Comparison of ENCODE assay signal across 13 cellular contexts in genomic region chr17:82282239-82283207, GRCh38. TPM values are rescaled to one million over a fixed set of nuclear protein-coding genes. Genes with fewer than 3 reads are reported as not detected.
DNase-seq lines count a peak whose midpoint lies in the region; ATAC-seq, FAIRE-seq and TF ChIP-seq lines count a peak whose summit lies in the region.
"Had no signal": no experiment of that assay in that cellular context is flagged by ENCODE, and none has a peak within 500 bp of the region (broad histone marks: within the 10 kb centered on the region; RNA-seq: fewer than 3 reads in every experiment).

No MANE protein-coding gene starts in this region.

- H3K9ac ChIP-seq in astrocyte (ENCODE audit: low read length), result peak overlapping the region; percentile 4
- no peak overlapping the region for H3K9ac ChIP-seq in HepG2 (ENCODE audit: insufficient read depth, low read depth, low read length)

- DNase-seq in HT-29 (ENCODE audit: low spot score) (peak; percentile 26), astrocyte (ENCODE audit: low read depth) (no peak), HepG2 (ENCODE audit: low spot score) (no peak), suprapubic skin (ENCODE audit: low spot score in 2 of 2) (no peak), glutamatergic neuron (no peak), GOT3 (lab: John Stamatoyannopoulos, UW) (no peak), ecto neural progenitor cell (ENCODE audit: low spot score) (no peak)
- DNase-seq: NCI-H187 treated with DMSO at 0.1 percent for 48 hours, NCI-H524 treated with DMSO at 0.1 percent for 48 hours had no signal

- H3K4me1 Mint-ChIP-seq in astrocyte (ENCODE audit: low read depth, unreplicated experiment) (peaks cover 3% of the 10 kb centered on the region), glutamatergic neuron (ENCODE audit: low read depth, unreplicated experiment) (peaks cover 8% of the 10 kb centered on the region)

- H3K9me3 Mint-ChIP-seq in astrocyte (ENCODE audit: unreplicated experiment) (no peaks in the 10 kb centered on the region), glutamatergic neuron (ENCODE audit: unreplicated experiment) (peaks cover 2% of the 10 kb centered on the region)
- H3K9me3 Mint-ChIP-seq: memory B cell, T-cell had no signal

- H3K9me3 ChIP-seq in astrocyte (ENCODE audit: insufficient read depth, low read depth, low read length) (peaks cover 5% of the 10 kb centered on the region), HepG2 (ENCODE audit: low read length) (no peaks in the 10 kb centered on the region), suprapubic skin (no peaks in the 10 kb centered on the region)

- TF ChIP-seq CTCF in astrocyte (IDR thresholded peaks at IDR 0.05; ENCODE audit: insufficient read depth, low read depth, low read length), result no peak
- no peak for TF ChIP-seq CTCF in HepG2 (CRISPR knock-in tag; IDR thresholded peaks at IDR 0.05)
- no peak for TF ChIP-seq CTCF in suprapubic skin (IDR thresholded peaks at IDR 0.05)
- no peak for TF ChIP-seq CTCF in glutamatergic neuron (IDR thresholded peaks at IDR 0.05; ENCODE audit: partially characterized antibody, unreplicated experiment)

- H4K20me1 ChIP-seq in astrocyte (ENCODE audit: insufficient read depth, low read length), result peaks cover 8% of the 10 kb centered on the region
- no peaks in the 10 kb centered on the region for H4K20me1 ChIP-seq in HepG2 (ENCODE audit: insufficient read depth, low read length)

- FAIRE-seq in astrocyte (lab: Jason Lieb, UNC), result no peak
- no peak for FAIRE-seq in HepG2 (lab: Jason Lieb, UNC)

- no peaks in the 10 kb centered on the region for H3K79me2 ChIP-seq in astrocyte (ENCODE audit: insufficient read depth, low read length)
- no peaks in the 10 kb centered on the region for H3K79me2 ChIP-seq in HepG2 (ENCODE audit: insufficient read depth, low read length)

- BruUV-seq in HepG2 (replicated peaks; lab: Mats Ljungman, UMichigan), result no TSS peak

- peak overlapping the region; percentile 56 for H3K4me2 ChIP-seq in astrocyte (ENCODE audit: low read length)
- H3K4me2 ChIP-seq in HepG2 (ENCODE audit: low read depth, low read length), result peak overlapping the region; percentile 54

- ATAC-seq in HepG2, result peak; percentile 24

- no peaks in the 10 kb centered on the region for H3K27me3 ChIP-seq in astrocyte (ENCODE audit: insufficient read depth, low read length)
- H3K27me3 ChIP-seq in HepG2 (ENCODE audit: control insufficient read depth in 1 of 2, insufficient read depth in 2 of 2, low read length in 2 of 2), result peaks cover 2 to 14% of the 10 kb centered on the region in 2 experiments; a peak in 4 of 5 replicates
- no peaks in the 10 kb centered on the region for H3K27me3 ChIP-seq in suprapubic skin

- H2AFZ ChIP-seq in astrocyte (ENCODE audit: low read depth, low read length) (no peak overlapping the region), HepG2 (ENCODE audit: low read length) (no peak overlapping the region)

- POLR2A ChIA-PET in HepG2 (lab: Yijun Ruan, JAX), result interaction anchor here (0.8 to 4.4 kb wide), 8 partner anchors 8 to 43 kb away, joined by 3 to 46 read pairs (median 8); partner anchors contain the start of genes CD7 and CSNK1D

- H3K4me1 ChIP-seq in astrocyte (ENCODE audit: insufficient read depth, low read length) (peaks cover 26% of the 10 kb centered on the region), HepG2 (ENCODE audit: insufficient read depth, low read length) (peaks cover 62% of the 10 kb centered on the region), suprapubic skin (peaks cover 23% of the 10 kb centered on the region)

- H3K27me3 Mint-ChIP-seq in astrocyte (ENCODE audit: low read depth, unreplicated experiment) (no peaks in the 10 kb centered on the region), glutamatergic neuron (ENCODE audit: unreplicated experiment) (peaks cover 2% of the 10 kb centered on the region)
- H3K27me3 Mint-ChIP-seq: T-cell had no signal

- H3K27ac Mint-ChIP-seq in astrocyte (ENCODE audit: unreplicated experiment) (no peak overlapping the region), glutamatergic neuron (ENCODE audit: unreplicated experiment) (no peak overlapping the region)
- H3K27ac Mint-ChIP-seq: memory B cell had no signal

- no peaks in the 10 kb centered on the region for H3K36me3 ChIP-seq in astrocyte (ENCODE audit: insufficient read depth, low read length)
- no peaks in the 10 kb centered on the region for H3K36me3 ChIP-seq in HepG2 (replicated peaks in 1 of 2; ENCODE audit: control insufficient read depth in 1 of 2, insufficient read depth in 2 of 2, low read length in 2 of 2)
- no peaks in the 10 kb centered on the region for H3K36me3 ChIP-seq in suprapubic skin

- no peak for TF ChIP-seq EP300 in HepG2 (IDR thresholded peaks at IDR 0.05; ENCODE audit: low read depth in 2 of 2, low read length in 2 of 2)
- TF ChIP-seq EP300 in HepG2 (CRISPR knock-in tag; IDR thresholded peaks at IDR 0.05; ENCODE audit: borderline replicate concordance), result no peak
- no peak for TF ChIP-seq EP300 in suprapubic skin (IDR thresholded peaks at IDR 0.05)

- H3K36me3 Mint-ChIP-seq in astrocyte (ENCODE audit: low read depth, unreplicated experiment), result peaks cover 4% of the 10 kb centered on the region
- no peaks in the 10 kb centered on the region for H3K36me3 Mint-ChIP-seq in glutamatergic neuron (ENCODE audit: unreplicated experiment)
- H3K36me3 Mint-ChIP-seq: memory B cell, T-cell had no signal

- in situ Hi-C loops in HepG2 (cut with HindIII; ENCODE audit: extremely low pct_ligation_motif_present, low pct_unique_long_range_greater_than_20kb), result no loop called here

- H3K4me3 ChIP-seq in astrocyte (ENCODE audit: insufficient read depth, low read depth, low read length) (no peak overlapping the region), HepG2 (replicated peaks in 1 of 3; ENCODE audit: insufficient read depth in 1 of 3, low read depth in 2 of 3, low read length in 3 of 3) (peak overlapping the region in 1 of 3 experiments; percentile 47; a peak in 1 of 6 replicates), suprapubic skin (no peak overlapping the region)
- H3K4me3 ChIP-seq: coronary artery had no signal

- 45% methylated on average over 18 of the region's 25 CpGs for WGBS in HepG2 (ENCODE audit: low lambda C conversion rate)
- 70% methylated on average over 5 of the region's 25 CpGs for WGBS in suprapubic skin

- H3K4me3 Mint-ChIP-seq in astrocyte (ENCODE audit: unreplicated experiment) (no peak overlapping the region), glutamatergic neuron (ENCODE audit: unreplicated experiment) (no peak overlapping the region)
- H3K4me3 Mint-ChIP-seq: memory B cell, T-cell had no signal

- TF ChIP-seq RAD21 in HepG2 (CRISPR knock-in tag; IDR thresholded peaks at IDR 0.05), result no peak

- no peak overlapping the region for H3K27ac ChIP-seq in astrocyte (ENCODE audit: low read depth, low read length)
- H3K27ac ChIP-seq in HepG2 (ENCODE audit: extremely low read length, insufficient read depth, low read length), result no peak overlapping the region
- peak overlapping the region; percentile 45 for H3K27ac ChIP-seq in suprapubic skin
- H3K27ac ChIP-seq: coronary artery had no signal

- intact Hi-C loops in HepG2 (cut with micrococcal nuclease; ENCODE audit: unreplicated experiment), result no loop called here

- CTCF ChIA-PET in HepG2 (lab: Yijun Ruan, JAX; ENCODE audit: low intra/inter-chr PET ratio, low total read pairs), result no interaction called here

- TF ChIP-seq POLR2A in HepG2 (IDR thresholded peaks at IDR 0.05; ENCODE audit: insufficient read depth in 1 of 2, low read depth in 2 of 2, low read length in 2 of 2), result no peak
- TF ChIP-seq POLR2A in suprapubic skin (IDR thresholded peaks at IDR 0.05), result no peak

RNA-seq across cellular contexts. Expression of gene CSNK1D, which starts 9.0 kb away (rescaled TPM):
- total RNA-seq in HT-29 (2014; rRNA removed; shearing (Covaris generic)), result 47.8 and 60.4 TPM in 2 replicates
- total RNA-seq in astrocyte (146 and 153 TPM in 2 replicates), HepG2 (2016; rRNA removed; fragmentation: Illumina TruSeq; extraction: Trizol) (28.4 and 31.5 TPM in 2 replicates), suprapubic skin (100 to 1,000 TPM in 1 of 4 donors, 10 to 100 TPM in 3; 52.3 to 142 (median 58.8) TPM), glutamatergic neuron (ENCODE audit: unreplicated experiment) (211 TPM)
- 19.2 and 20.4 TPM in 2 replicates for total RNA-seq in HepG2 (2016; cell fraction: cytosol; rRNA removed; fragmentation: Illumina TruSeq; extraction: Trizol; ENCODE audit: low read depth)
- total RNA-seq in HepG2 (2016; cell fraction: insoluble cytoplasmic fraction; rRNA removed; fragmentation: Illumina TruSeq; extraction: Trizol), result 23.0 and 34.1 TPM in 2 replicates
- total RNA-seq in HepG2 (2016; cell fraction: membrane; rRNA removed; fragmentation: Illumina TruSeq; extraction: Trizol), result 24.3 and 26.6 TPM in 2 replicates
- total RNA-seq in HepG2 (2016; cell fraction: nucleus; rRNA removed; fragmentation: Illumina TruSeq; extraction: Trizol), result 42.8 and 45.6 TPM in 2 replicates
- polyA plus RNA-seq in HepG2 (2011; rRNA removed), result 128 and 148 TPM in 2 replicates
- polyA plus RNA-seq in HepG2 (2011; cell fraction: cytosol; rRNA removed), result 81.5 and 90.2 TPM in 2 replicates
- 1,010 and 1,066 TPM in 2 replicates for polyA plus RNA-seq in HepG2 (2011; cell fraction: nucleus; rRNA removed)
- polyA plus RNA-seq in HepG2 (2012), result 164 and 234 TPM in 2 replicates
- polyA plus RNA-seq in HepG2 (2016; cell fraction: cytosol; fragmentation: Illumina TruSeq; extraction: Trizol; ENCODE audit: low read depth), result 19.6 and 21.8 TPM in 2 replicates
- polyA plus RNA-seq in HepG2 (2016; cell fraction: insoluble cytoplasmic fraction; fragmentation: Illumina TruSeq; extraction: Trizol; ENCODE audit: low read depth), result 71.8 and 89.7 TPM in 2 replicates
- polyA plus RNA-seq in HepG2 (2016; cell fraction: membrane; fragmentation: Illumina TruSeq; extraction: Trizol; ENCODE audit: low read depth), result 40.8 and 42.7 TPM in 2 replicates
- polyA plus RNA-seq in HepG2 (2016; cell fraction: nucleus; fragmentation: Illumina TruSeq; extraction: Trizol; ENCODE audit: insufficient read depth, low read depth), result 316 and 342 TPM in 2 replicates
- 78.0 and 103 TPM in 2 replicates for polyA minus RNA-seq in HepG2 (2011; rRNA and poly(A)+ RNA removed; ENCODE audit: low replicate concordance)
- polyA minus RNA-seq in HepG2 (2011; cell fraction: cytosol; rRNA and poly(A)+ RNA removed), result 51.7 and 60.9 TPM in 2 replicates
- polyA minus RNA-seq in HepG2 (2011; cell fraction: nucleus; rRNA and poly(A)+ RNA removed), result 117 and 118 TPM in 2 replicates

RNA-seq across cellular contexts. Expression of gene CD7, which starts 34.9 kb away (rescaled TPM):
- total RNA-seq in HT-29 (2014; rRNA removed; shearing (Covaris generic)), result not detected in 2 replicates
- total RNA-seq in astrocyte (0.18 and 0.24 TPM in 2 replicates), HepG2 (2016; rRNA removed; fragmentation: Illumina TruSeq; extraction: Trizol) (29.7 and 67.6 TPM in 2 replicates), suprapubic skin (1 to 10 TPM in 3 of 4 donors, under 1 TPM in 1; 0.29 to 4.4 (median 1.6) TPM), glutamatergic neuron (ENCODE audit: unreplicated experiment) (0.27 TPM)
- total RNA-seq in HepG2 (2016; cell fraction: cytosol; rRNA removed; fragmentation: Illumina TruSeq; extraction: Trizol; ENCODE audit: low read depth), result 23.3 and 25.5 TPM in 2 replicates
- total RNA-seq in HepG2 (2016; cell fraction: insoluble cytoplasmic fraction; rRNA removed; fragmentation: Illumina TruSeq; extraction: Trizol), result 24.7 and 74.3 TPM in 2 replicates
- total RNA-seq in HepG2 (2016; cell fraction: membrane; rRNA removed; fragmentation: Illumina TruSeq; extraction: Trizol), result 36.8 and 47.2 TPM in 2 replicates
- 53.2 and 64.7 TPM in 2 replicates for total RNA-seq in HepG2 (2016; cell fraction: nucleus; rRNA removed; fragmentation: Illumina TruSeq; extraction: Trizol)
- 72.7 and 76.4 TPM in 2 replicates for polyA plus RNA-seq in HepG2 (2011; rRNA removed)
- 34.4 and 89.4 TPM in 2 replicates for polyA plus RNA-seq in HepG2 (2011; cell fraction: cytosol; rRNA removed)
- 127 and 155 TPM in 2 replicates for polyA plus RNA-seq in HepG2 (2011; cell fraction: nucleus; rRNA removed)
- 46.2 and 62.8 TPM in 2 replicates for polyA plus RNA-seq in HepG2 (2012)
- 56.5 and 63.8 TPM in 2 replicates for polyA plus RNA-seq in HepG2 (2016; cell fraction: cytosol; fragmentation: Illumina TruSeq; extraction: Trizol; ENCODE audit: low read depth)
- 56.7 and 68.4 TPM in 2 replicates for polyA plus RNA-seq in HepG2 (2016; cell fraction: insoluble cytoplasmic fraction; fragmentation: Illumina TruSeq; extraction: Trizol; ENCODE audit: low read depth)
- polyA plus RNA-seq in HepG2 (2016; cell fraction: membrane; fragmentation: Illumina TruSeq; extraction: Trizol; ENCODE audit: low read depth), result 78.3 and 78.6 TPM in 2 replicates
- 226 and 244 TPM in 2 replicates for polyA plus RNA-seq in HepG2 (2016; cell fraction: nucleus; fragmentation: Illumina TruSeq; extraction: Trizol; ENCODE audit: insufficient read depth, low read depth)
- 43.3 TPM in 1 of 2 replicates, not detected in the other for polyA minus RNA-seq in HepG2 (2011; rRNA and poly(A)+ RNA removed; ENCODE audit: low replicate concordance)
- 31.0 and 32.1 TPM in 2 replicates for polyA minus RNA-seq in HepG2 (2011; cell fraction: cytosol; rRNA and poly(A)+ RNA removed)
- 7.9 and 8.8 TPM in 2 replicates for polyA minus RNA-seq in HepG2 (2011; cell fraction: nucleus; rRNA and poly(A)+ RNA removed)
- total RNA-seq: temporal lobe had no signal

RNA-seq across cellular contexts. Expression of gene SECTM1, which starts 51.0 kb away (rescaled TPM):
- total RNA-seq in HT-29 (2014; rRNA removed; shearing (Covaris generic)), result 2.9 and 3.2 TPM in 2 replicates
- total RNA-seq in astrocyte (0.27 TPM in 1 of 2 replicates, not detected in the other), HepG2 (2016; rRNA removed; fragmentation: Illumina TruSeq; extraction: Trizol) (2.4 and 5.3 TPM in 2 replicates), suprapubic skin (10 to 100 TPM in 3 of 4 donors, 1 to 10 TPM in 1; 9.5 to 37.8 (median 16.6) TPM), glutamatergic neuron (ENCODE audit: unreplicated experiment) (0.29 TPM)
- 3.3 TPM in 2 replicates for total RNA-seq in HepG2 (2016; cell fraction: cytosol; rRNA removed; fragmentation: Illumina TruSeq; extraction: Trizol; ENCODE audit: low read depth)
- total RNA-seq in HepG2 (2016; cell fraction: insoluble cytoplasmic fraction; rRNA removed; fragmentation: Illumina TruSeq; extraction: Trizol), result 3.0 and 5.5 TPM in 2 replicates
- total RNA-seq in HepG2 (2016; cell fraction: membrane; rRNA removed; fragmentation: Illumina TruSeq; extraction: Trizol), result 3.8 and 5.6 TPM in 2 replicates
- 6.9 and 7.3 TPM in 2 replicates for total RNA-seq in HepG2 (2016; cell fraction: nucleus; rRNA removed; fragmentation: Illumina TruSeq; extraction: Trizol)
- polyA plus RNA-seq in HepG2 (2011; rRNA removed), result 3.5 and 4.2 TPM in 2 replicates
- 2.7 and 4.2 TPM in 2 replicates for polyA plus RNA-seq in HepG2 (2011; cell fraction: cytosol; rRNA removed)
- 6.7 and 7.1 TPM in 2 replicates for polyA plus RNA-seq in HepG2 (2011; cell fraction: nucleus; rRNA removed)
- polyA plus RNA-seq in HepG2 (2012), result 5.0 and 7.2 TPM in 2 replicates
- polyA plus RNA-seq in HepG2 (2016; cell fraction: cytosol; fragmentation: Illumina TruSeq; extraction: Trizol; ENCODE audit: low read depth), result 2.6 and 3.4 TPM in 2 replicates
- 4.0 and 4.2 TPM in 2 replicates for polyA plus RNA-seq in HepG2 (2016; cell fraction: insoluble cytoplasmic fraction; fragmentation: Illumina TruSeq; extraction: Trizol; ENCODE audit: low read depth)
- 4.3 and 4.7 TPM in 2 replicates for polyA plus RNA-seq in HepG2 (2016; cell fraction: membrane; fragmentation: Illumina TruSeq; extraction: Trizol; ENCODE audit: low read depth)
- 5.1 and 5.5 TPM in 2 replicates for polyA plus RNA-seq in HepG2 (2016; cell fraction: nucleus; fragmentation: Illumina TruSeq; extraction: Trizol; ENCODE audit: insufficient read depth, low read depth)
- polyA minus RNA-seq in HepG2 (2011; rRNA and poly(A)+ RNA removed; ENCODE audit: low replicate concordance), result 8.8 and 15.0 TPM in 2 replicates
- 1.9 and 2.6 TPM in 2 replicates for polyA minus RNA-seq in HepG2 (2011; cell fraction: cytosol; rRNA and poly(A)+ RNA removed)
- 5.0 and 7.3 TPM in 2 replicates for polyA minus RNA-seq in HepG2 (2011; cell fraction: nucleus; rRNA and poly(A)+ RNA removed)

RNA-seq across cellular contexts. Expression of gene SLC16A3, which starts 53.7 kb away (rescaled TPM):
- 132 and 156 TPM in 2 replicates for total RNA-seq in HT-29 (2014; rRNA removed; shearing (Covaris generic))
- 292 and 385 TPM in 2 replicates for total RNA-seq in astrocyte
- total RNA-seq in HepG2 (2016; rRNA removed; fragmentation: Illumina TruSeq; extraction: Trizol), result 99.9 and 242 TPM in 2 replicates
- total RNA-seq in HepG2 (2016; cell fraction: cytosol; rRNA removed; fragmentation: Illumina TruSeq; extraction: Trizol; ENCODE audit: low read depth), result 51.0 and 61.4 TPM in 2 replicates
- 83.6 and 248 TPM in 2 replicates for total RNA-seq in HepG2 (2016; cell fraction: insoluble cytoplasmic fraction; rRNA removed; fragmentation: Illumina TruSeq; extraction: Trizol)
- 88.3 and 97.4 TPM in 2 replicates for total RNA-seq in HepG2 (2016; cell fraction: membrane; rRNA removed; fragmentation: Illumina TruSeq; extraction: Trizol)
- 164 and 200 TPM in 2 replicates for total RNA-seq in HepG2 (2016; cell fraction: nucleus; rRNA removed; fragmentation: Illumina TruSeq; extraction: Trizol)
- 349 and 598 TPM in 2 replicates for polyA plus RNA-seq in HepG2 (2011; rRNA removed)
- polyA plus RNA-seq in HepG2 (2011; cell fraction: cytosol; rRNA removed), result 384 and 554 TPM in 2 replicates
- polyA plus RNA-seq in HepG2 (2011; cell fraction: nucleus; rRNA removed), result 293 and 327 TPM in 2 replicates
- polyA plus RNA-seq in HepG2 (2012), result 348 and 404 TPM in 2 replicates
- polyA plus RNA-seq in HepG2 (2016; cell fraction: cytosol; fragmentation: Illumina TruSeq; extraction: Trizol; ENCODE audit: low read depth), result 38.7 and 40.7 TPM in 2 replicates
- 95.9 and 111 TPM in 2 replicates for polyA plus RNA-seq in HepG2 (2016; cell fraction: insoluble cytoplasmic fraction; fragmentation: Illumina TruSeq; extraction: Trizol; ENCODE audit: low read depth)
- polyA plus RNA-seq in HepG2 (2016; cell fraction: membrane; fragmentation: Illumina TruSeq; extraction: Trizol; ENCODE audit: low read depth), result 61.0 and 65.9 TPM in 2 replicates
- polyA plus RNA-seq in HepG2 (2016; cell fraction: nucleus; fragmentation: Illumina TruSeq; extraction: Trizol; ENCODE audit: insufficient read depth, low read depth), result 334 and 368 TPM in 2 replicates
- polyA minus RNA-seq in HepG2 (2011; rRNA and poly(A)+ RNA removed; ENCODE audit: low replicate concordance), result 181 and 1,731 TPM in 2 replicates
- polyA minus RNA-seq in HepG2 (2011; cell fraction: cytosol; rRNA and poly(A)+ RNA removed), result 365 and 408 TPM in 2 replicates
- polyA minus RNA-seq in HepG2 (2011; cell fraction: nucleus; rRNA and poly(A)+ RNA removed), result 137 and 145 TPM in 2 replicates
- 1 to 10 TPM; 3.6 to 7.6 (median 4.5) TPM for total RNA-seq in suprapubic skin
- 15.6 TPM for total RNA-seq in glutamatergic neuron (ENCODE audit: unreplicated experiment)

Comparison
In these comparisons a context has a peak if more than half of its experiments do, and no peak if none do; other contexts are left out.
1. RNA of gene CD7, which starts 34.9 kb away (total RNA-seq): 23.3 to 74.3 TPM in HepG2; 0.29 to 4.4 TPM in suprapubic skin, 0.27 TPM in glutamatergic neuron (single experiment), 0.18 to 0.24 TPM in astrocyte and not detected in HT-29; every median in the first group is over 4 times any median in the second.